In genomic region chr10:101694674-101695403, GRCh38 we compare ENCODE assay signal across 2 cellular contexts.
TF ChIP-seq lines count a peak whose summit lies in the region.

Gene FBXW4 (minus strand): TSS chr10:101695170. CDS start chr10:101695105, 65 bp downstream.

TF ChIP-seq in HEK293, 187 proteins besides CTCF, POLR2A, EP300 and RAD21 (continued from another document and continues in another):
- peak; percentile 89 for TF ChIP-seq ZBTB48 (tag by site-specific recombination; IDR thresholded peaks at IDR 0.05)
- TF ChIP-seq ZNF561 (tag by site-specific recombination; IDR thresholded peaks at IDR 0.05; ENCODE audit: borderline replicate concordance): peak; percentile 67; the same call in 1 of the 2 replicates
- peak; percentile 85 for TF ChIP-seq PATZ1 (tag by site-specific recombination; IDR thresholded peaks at IDR 0.05)
- peak; percentile 74 for TF ChIP-seq ZXDB (tag by site-specific recombination; IDR thresholded peaks at IDR 0.05)
- TF ChIP-seq PRDM6 (tag by site-specific recombination; IDR thresholded peaks at IDR 0.05): no peak
- no peak for TF ChIP-seq ZNF133 (tag by site-specific recombination; IDR thresholded peaks at IDR 0.05)
- peak; percentile 91 for TF ChIP-seq ZBTB11 (tag by site-specific recombination; conservative IDR thresholded peaks at IDR 0.05; ENCODE audit: low read depth)
- TF ChIP-seq KLF8 (tag by site-specific recombination; IDR thresholded peaks at IDR 0.05): peak; percentile 49; the same call in 1 of the 2 replicates
- TF ChIP-seq ZSCAN30 (tag by site-specific recombination; IDR thresholded peaks at IDR 0.05): peak; percentile 78
- TF ChIP-seq ZFHX2 (tag by site-specific recombination; conservative IDR thresholded peaks at IDR 0.05): peak; percentile 22
- TF ChIP-seq ZNF394 (tag by site-specific recombination; IDR thresholded peaks at IDR 0.05; ENCODE audit: borderline replicate concordance): peak; percentile 61; the same call in 1 of the 2 replicates
- no peak for TF ChIP-seq TCF7L2 (IDR thresholded peaks at IDR 0.05; ENCODE audit: borderline replicate concordance, low read depth, low read length)
- peak; percentile 59; the same call in 1 of the 2 replicates for TF ChIP-seq KLF17 (tag by site-specific recombination; IDR thresholded peaks at IDR 0.05)
- TF ChIP-seq ZNF366 (tag by site-specific recombination; conservative IDR thresholded peaks at IDR 0.05): peak; percentile 94
- TF ChIP-seq ZNF624 (tag by site-specific recombination; IDR thresholded peaks at IDR 0.05): no peak
- peak; percentile 79 for TF ChIP-seq ZNF600 (tag by site-specific recombination; IDR thresholded peaks at IDR 0.05)
- no peak for TF ChIP-seq ELK4 (IDR thresholded peaks at IDR 0.05; ENCODE audit: borderline replicate concordance, low read depth, low read length)
- TF ChIP-seq KLF16 (tag by site-specific recombination; IDR thresholded peaks at IDR 0.05): peak; percentile 54
- no peak for TF ChIP-seq ZNF19 (tag by site-specific recombination; IDR thresholded peaks at IDR 0.05; ENCODE audit: low read depth)
- TF ChIP-seq EGR2 (tag by site-specific recombination; IDR thresholded peaks at IDR 0.05; ENCODE audit: low read depth): peak; percentile 78
- no peak; the same call in 1 of the 2 replicates for TF ChIP-seq ZNF423 (tag by site-specific recombination; IDR thresholded peaks at IDR 0.05)

TF ChIP-seq in HepG2, 621 proteins besides CTCF, POLR2A, EP300 and RAD21 (continued from another document and continues in another):
- TF ChIP-seq GMEB1 (CRISPR knock-in tag; IDR thresholded peaks at IDR 0.05; ENCODE audit: borderline replicate concordance) (0 out of 2 replicates have a peak, but pooled peaks have one; percentile 51), ZNF687 (CRISPR knock-in tag; IDR thresholded peaks at IDR 0.05) (peak; percentile 81), ARID5B (CRISPR knock-in tag; IDR thresholded peaks at IDR 0.05) (0 out of 2 replicates have a peak, but pooled peaks have one; percentile 36), ZBED4 (CRISPR knock-in tag; IDR thresholded peaks at IDR 0.05; ENCODE audit: borderline replicate concordance) (peak; percentile 85; the same call in 1 of the 2 replicates), TAF1 (CRISPR knock-in tag; IDR thresholded peaks at IDR 0.05) (peak; percentile 43; the same call in 1 of the 2 replicates), LRRFIP1 (CRISPR knock-in tag; conservative IDR thresholded peaks at IDR 0.05) (no peak), NRL (CRISPR knock-in tag; IDR thresholded peaks at IDR 0.05; ENCODE audit: borderline replicate concordance) (0 out of 2 replicates have a peak, but pooled peaks have one; percentile 43), SIN3A (IDR thresholded peaks at IDR 0.05; ENCODE audit: borderline replicate concordance, low read depth, low read length) (no peak), PLSCR1 (CRISPR knock-in tag; IDR thresholded peaks at IDR 0.05; ENCODE audit: borderline replicate concordance) (0 out of 2 replicates have a peak, but pooled peaks have one; percentile 30), ARNT2 (CRISPR knock-in tag; IDR thresholded peaks at IDR 0.05; ENCODE audit: low read depth) (no peak; the same call in 1 of the 2 replicates), ZNF24 (IDR thresholded peaks at IDR 0.05) (no peak), ZFP91 (CRISPR knock-in tag; IDR thresholded peaks at IDR 0.05; ENCODE audit: borderline replicate concordance) (peak; percentile 54; the same call in 1 of the 2 replicates), ZNF10 (CRISPR knock-in tag; IDR thresholded peaks at IDR 0.05; ENCODE audit: borderline replicate concordance, low read depth) (no peak), ZNF574 (CRISPR knock-in tag; IDR thresholded peaks at IDR 0.05) (peak; percentile 46), GABPA (IDR thresholded peaks at IDR 0.05; ENCODE audit: low read depth, low read length) (peak; percentile 60), GABPA (CRISPR knock-in tag; IDR thresholded peaks at IDR 0.05; ENCODE audit: low read depth) (peak; percentile 71)
